In genomic region chr7:22343071-22343470, GRCh38 we compare ENCODE assay signal across 24 cellular contexts. TPM values are rescaled to one million over a fixed set of nuclear protein-coding genes. Genes with fewer than 3 reads are reported as not detected.
A peak's percentile ranks its signal among the peaks of the same experiment; 100 is the strongest.
DNase-seq lines count a peak whose midpoint lies in the region; ATAC-seq, FAIRE-seq and TF ChIP-seq lines count a peak whose summit lies in the region.
"Had no signal": no experiment of that assay in that cellular context is flagged by ENCODE, and none has a peak within 500 bp of the region (broad histone marks: within the 10 kb centered on the region; RNA-seq: fewer than 3 reads in every experiment).

No MANE protein-coding gene starts in this region.

- H4K8ac ChIP-seq in mesenchymal stem cell (ENCODE audit: low read length) = no peak overlapping the region

- H3K79me2 ChIP-seq in HepG2 (ENCODE audit: insufficient read depth, low read length) = peaks cover 99% of the 10 kb centered on the region

- no TSS peak for BruUV-seq in HepG2 (replicated peaks; lab: Mats Ljungman, UMichigan)

- H3K14ac ChIP-seq in mesenchymal stem cell (ENCODE audit: low read length in 2 of 2) = no peak overlapping the region

- no peak overlapping the region for H2AK5ac ChIP-seq in mesenchymal stem cell (ENCODE audit: low read length, severe bottlenecking)

- H3K4me1 ChIP-seq in liver (ENCODE audit: control insufficient read depth in 4 of 4, insufficient read depth in 4 of 4, low read length in 3 of 4) (peaks cover 5 to 41% (median 26%) of the 10 kb centered on the region in 4 donors), HepG2 (ENCODE audit: insufficient read depth, low read length) (peaks cover 95% of the 10 kb centered on the region), right lobe of liver (peaks cover 0 to 53% (median 2%) of the 10 kb centered on the region in 4 donors), mesenchymal stem cell (ENCODE audit: control insufficient read depth, insufficient read depth, low read depth, low read length) (no peaks in the 10 kb centered on the region)

- H2AFZ ChIP-seq in HepG2 (ENCODE audit: low read length) = no peak overlapping the region
- H2AFZ ChIP-seq in mesenchymal stem cell (ENCODE audit: low read depth, low read length) = no peak overlapping the region

- 91% methylated on average over 5 of the region's 5 CpGs for WGBS in liver
- 99% methylated on average over 5 of the region's 5 CpGs for WGBS in HepG2 (ENCODE audit: low lambda C conversion rate)
- 93% methylated on average over 2 of the region's 5 CpGs for WGBS in right lobe of liver (ENCODE audit: insufficient coverage, low coverage, low lambda C conversion rate, missing lambda C conversion rate)
- 100% methylated on average over 2 of the region's 5 CpGs for WGBS in mesenchymal stem cell

- H3K4me2 ChIP-seq in HepG2 (ENCODE audit: low read depth, low read length) = no peak overlapping the region
- H3K4me2 ChIP-seq in mesenchymal stem cell (ENCODE audit: low read length, poor library complexity, severe bottlenecking) = no peak overlapping the region
- H3K4me2 ChIP-seq: BLaER1 treated with 17β-estradiol and CSF1 and Interleukin-3, amounts not matched to agents 10 nM and 100 nM had no signal

- H3K79me1 ChIP-seq in mesenchymal stem cell (replicated peaks; ENCODE audit: low read length, poor library complexity, severe bottlenecking) = no peaks in the 10 kb centered on the region

- no peak overlapping the region for H2BK12ac ChIP-seq in mesenchymal stem cell (ENCODE audit: low read length in 2 of 2)

- no peak overlapping the region for H3K23ac ChIP-seq in mesenchymal stem cell (ENCODE audit: low read length in 2 of 2)

- POLR2A ChIA-PET in HepG2 (lab: Yijun Ruan, JAX) = no interaction called here

- no peak for TF ChIP-seq RAD21 in liver (IDR thresholded peaks at IDR 0.05)
- TF ChIP-seq RAD21 in HepG2 (CRISPR knock-in tag; IDR thresholded peaks at IDR 0.05) = no peak

- H3K36me3 ChIP-seq in liver (ENCODE audit: control insufficient read depth in 4 of 4, insufficient read depth in 3 of 4, low read depth in 1 of 4, low read length in 3 of 4) = no peaks in the 10 kb centered on the region
- peaks cover 6 to 25% of the 10 kb centered on the region in 2 experiments; a peak in 4 of 5 replicates for H3K36me3 ChIP-seq in HepG2 (replicated peaks in 1 of 2; ENCODE audit: control insufficient read depth in 1 of 2, insufficient read depth in 2 of 2, low read length in 2 of 2)
- no peaks in the 10 kb centered on the region for H3K36me3 ChIP-seq in right lobe of liver
- H3K36me3 ChIP-seq in mesenchymal stem cell (ENCODE audit: control insufficient read depth in 1 of 2, insufficient read depth in 2 of 2, low read depth in 1 of 2, low read length in 2 of 2) = no peaks in the 10 kb centered on the region

- peaks cover 47% of the 10 kb centered on the region for H4K20me1 ChIP-seq in HepG2 (ENCODE audit: insufficient read depth, low read length)

- TF ChIP-seq CTCF in liver (IDR thresholded peaks at IDR 0.05; ENCODE audit: low read depth, low read length, missing input control) (no peak), HepG2 (CRISPR knock-in tag; IDR thresholded peaks at IDR 0.05) (no peak), right lobe of liver (IDR thresholded peaks at IDR 0.05) (no peak)

- intact Hi-C loops in HepG2 (cut with micrococcal nuclease; ENCODE audit: unreplicated experiment) = no loop called here
- intact Hi-C loops in right lobe of liver (cut with DNase I) = no loop called here

- H2BK120ac ChIP-seq in mesenchymal stem cell (ENCODE audit: low read depth, low read length) = no peak overlapping the region

- no peak for FAIRE-seq in HepG2 (lab: Jason Lieb, UNC)
- FAIRE-seq: A204.1, G401.6, GM12892, H1 had no signal

- H3K18ac ChIP-seq in mesenchymal stem cell (ENCODE audit: low read depth in 1 of 2, low read length in 2 of 2) = no peak overlapping the region

- H3K27me3 ChIP-seq in liver (ENCODE audit: control insufficient read depth in 4 of 4, insufficient read depth in 4 of 4, low read length in 3 of 4) (no peaks in the 10 kb centered on the region), HepG2 (ENCODE audit: control insufficient read depth in 1 of 2, insufficient read depth in 2 of 2, low read length in 2 of 2) (no peaks in the 10 kb centered on the region), right lobe of liver (no peaks in the 10 kb centered on the region), mesenchymal stem cell (ENCODE audit: control insufficient read depth in 1 of 2, insufficient read depth in 1 of 2, low read length in 2 of 2) (peaks cover 0 to 3% of the 10 kb centered on the region in 2 experiments)
- H3K27me3 ChIP-seq: BE2C; BLaER1 treated with 17β-estradiol and CSF1 and Interleukin-3, amounts not matched to agents 10 nM and 100 nM had no signal

- H3K4me3 ChIP-seq in liver (ENCODE audit: low read depth in 1 of 3, low read length in 3 of 3) (no peak overlapping the region), HepG2 (replicated peaks in 1 of 3; ENCODE audit: insufficient read depth in 1 of 3, low read depth in 2 of 3, low read length in 3 of 3) (no peak overlapping the region), right lobe of liver (no peak overlapping the region), mesenchymal stem cell (ENCODE audit: insufficient read depth in 1 of 2, low read depth in 1 of 2, low read length in 2 of 2) (no peak overlapping the region)
- H3K4me3 ChIP-seq: BLaER1 treated with 17β-estradiol and CSF1 and Interleukin-3, amounts not matched to agents 10 nM and 100 nM had no signal

- no peak for TF ChIP-seq POLR2A in HepG2 (IDR thresholded peaks at IDR 0.05; ENCODE audit: insufficient read depth in 1 of 2, low read depth in 2 of 2, low read length in 2 of 2)
- no peak for TF ChIP-seq POLR2A in right lobe of liver (IDR thresholded peaks at IDR 0.05)

- in situ Hi-C loops in HepG2 (cut with HindIII; ENCODE audit: extremely low pct_ligation_motif_present, low pct_unique_long_range_greater_than_20kb) = no loop called here

- TF ChIP-seq EP300 in HepG2 (IDR thresholded peaks at IDR 0.05; ENCODE audit: low read depth in 2 of 2, low read length in 2 of 2) = no peak
- no peak for TF ChIP-seq EP300 in HepG2 (CRISPR knock-in tag; IDR thresholded peaks at IDR 0.05; ENCODE audit: borderline replicate concordance)

- H4K91ac ChIP-seq in mesenchymal stem cell (ENCODE audit: low read length) = no peak overlapping the region

- no peak overlapping the region for H2BK5ac ChIP-seq in mesenchymal stem cell (ENCODE audit: low read depth, low read length, poor library complexity, severe bottlenecking)

- CTCF ChIA-PET in HepG2 (lab: Yijun Ruan, JAX; ENCODE audit: low intra/inter-chr PET ratio, low total read pairs) = no interaction called here

- H3K4ac ChIP-seq in mesenchymal stem cell (ENCODE audit: low read depth in 1 of 2, low read length in 2 of 2) = no peak overlapping the region

- no peak for DNase-seq in HepG2 (ENCODE audit: low spot score)
- peak in 14 of 61 donors; percentile 7 to 82 (median 33) for DNase-seq in caudate nucleus (lab: John Stamatoyannopoulos, UW)
- no peak for DNase-seq in right lobe of liver
- DNase-seq in mesenchymal stem cell = no peak
- DNase-seq in NCI-H748 (lab: John Stamatoyannopoulos, UW; ENCODE audit: unreplicated experiment) = no peak
- DNase-seq in Kasumi-1 (lab: John Stamatoyannopoulos, UW) = no peak
- DNase-seq: AML-193; BE2C; Calu3; CD4-positive, alpha-beta T cell; COR-L47; DMS53; DMS79 treated with DMSO at 0.1 percent for 48 hours; H7 had no signal

- H3K9me3 ChIP-seq in liver (ENCODE audit: control insufficient read depth in 4 of 4, low read length in 3 of 4) (peaks cover 0 to 2% (median 0%) of the 10 kb centered on the region in 4 donors), HepG2 (ENCODE audit: low read length) (no peaks in the 10 kb centered on the region), right lobe of liver (no peaks in the 10 kb centered on the region), mesenchymal stem cell (ENCODE audit: control insufficient read depth, low read length) (no peaks in the 10 kb centered on the region)
- H3K9me3 ChIP-seq: BE2C had no signal

- ATAC-seq in HepG2 = no peak
- ATAC-seq in right lobe of liver = no peak
- ATAC-seq in HG03520 (IDR thresholded peaks at IDR 0.05; ENCODE audit: unreplicated experiment) = no peak
- ATAC-seq: HCT116 had no signal

- H3K27ac ChIP-seq in liver (ENCODE audit: low read depth in 1 of 2, low read length in 2 of 2) (peak overlapping the region; percentile 72 to 92), HepG2 (ENCODE audit: extremely low read length, insufficient read depth, low read length) (no peak overlapping the region), caudate nucleus (ENCODE audit: low read depth, low read length) (peak overlapping the region; percentile 40), right lobe of liver (peak overlapping the region in 2 of 3 donors; percentile 76 to 81), mesenchymal stem cell (ENCODE audit: low read length, poor library complexity, severe bottlenecking) (no peak overlapping the region)
- H3K27ac ChIP-seq: 22Rv1; BLaER1 treated with 17β-estradiol and CSF1 and Interleukin-3, amounts not matched to agents 10 nM and 100 nM had no signal

- no peak overlapping the region for H2BK15ac ChIP-seq in mesenchymal stem cell (ENCODE audit: low read depth, poor library complexity, severe bottlenecking)

- H3K9ac ChIP-seq in liver (ENCODE audit: low read depth in 1 of 2, low read length in 2 of 2) (no peak overlapping the region), HepG2 (ENCODE audit: insufficient read depth, low read depth, low read length) (no peak overlapping the region), mesenchymal stem cell (ENCODE audit: low read length) (no peak overlapping the region)
- H3K9ac ChIP-seq: BLaER1 treated with 17β-estradiol and CSF1 and Interleukin-3, amounts not matched to agents 10 nM and 100 nM had no signal

RNA-seq across cellular contexts. Expression of gene RAPGEF5, which starts 13.9 kb away (rescaled TPM):
- total RNA-seq in liver (10 to 100 TPM; 16.4 to 54.8 TPM), HepG2 (2016; rRNA removed; fragmentation: Illumina TruSeq; extraction: Trizol) (14.2 and 23.4 TPM in 2 replicates), right lobe of liver (10 to 100 TPM; 15.5 to 56.4 (median 27.1) TPM)
- polyA plus RNA-seq in liver (1 to 10 TPM; 7.1 to 9.5 TPM), HepG2 (2011; rRNA removed) (17.1 and 22.1 TPM in 2 replicates)
- 38.2 and 53.3 TPM in 2 replicates for total RNA-seq in HepG2 (2016; cell fraction: cytosol; rRNA removed; fragmentation: Illumina TruSeq; extraction: Trizol; ENCODE audit: low read depth)
- 13.2 and 22.4 TPM in 2 replicates for total RNA-seq in HepG2 (2016; cell fraction: insoluble cytoplasmic fraction; rRNA removed; fragmentation: Illumina TruSeq; extraction: Trizol)
- total RNA-seq in HepG2 (2016; cell fraction: membrane; rRNA removed; fragmentation: Illumina TruSeq; extraction: Trizol) = 12.4 and 13.4 TPM in 2 replicates
- total RNA-seq in HepG2 (2016; cell fraction: nucleus; rRNA removed; fragmentation: Illumina TruSeq; extraction: Trizol) = 71.0 and 73.9 TPM in 2 replicates
- polyA plus RNA-seq in HepG2 (2011; cell fraction: cytosol; rRNA removed) = 5.9 and 10.7 TPM in 2 replicates
- polyA plus RNA-seq in HepG2 (2011; cell fraction: nucleus; rRNA removed) = 46.0 and 51.6 TPM in 2 replicates
- polyA plus RNA-seq in HepG2 (2012) = 17.5 and 19.8 TPM in 2 replicates
- polyA plus RNA-seq in HepG2 (2016; cell fraction: cytosol; fragmentation: Illumina TruSeq; extraction: Trizol; ENCODE audit: low read depth) = 0.33 and 0.40 TPM in 2 replicates
- polyA plus RNA-seq in HepG2 (2016; cell fraction: insoluble cytoplasmic fraction; fragmentation: Illumina TruSeq; extraction: Trizol; ENCODE audit: low read depth) = 6.6 and 6.7 TPM in 2 replicates
- 1.1 and 1.5 TPM in 2 replicates for polyA plus RNA-seq in HepG2 (2016; cell fraction: membrane; fragmentation: Illumina TruSeq; extraction: Trizol; ENCODE audit: low read depth)
- 16.3 and 19.9 TPM in 2 replicates for polyA plus RNA-seq in HepG2 (2016; cell fraction: nucleus; fragmentation: Illumina TruSeq; extraction: Trizol; ENCODE audit: insufficient read depth, low read depth)
- 0.12 and 96.5 TPM in 2 replicates for polyA minus RNA-seq in HepG2 (2011; rRNA and poly(A)+ RNA removed; ENCODE audit: low replicate concordance)
- 28.1 and 39.1 TPM in 2 replicates for polyA minus RNA-seq in HepG2 (2011; cell fraction: cytosol; rRNA and poly(A)+ RNA removed)
- 471 and 523 TPM in 2 replicates for polyA minus RNA-seq in HepG2 (2011; cell fraction: nucleus; rRNA and poly(A)+ RNA removed)
- 3.1 TPM for polyA plus RNA-seq in mesenchymal stem cell (2013, experiment 1 of 2)
- polyA plus RNA-seq in mesenchymal stem cell (2013, experiment 2 of 2) = 2.8 TPM
- polyA plus RNA-seq: CD14-positive monocyte had no signal

Comparison
In these comparisons a context has a peak if more than half of its experiments do, and no peak if none do; other contexts are left out.
1. H3K27ac ChIP-seq: peak in liver (2 of 2), caudate nucleus (single experiment) and right lobe of liver (2 of 3); none in HepG2 (single experiment) and mesenchymal stem cell (single experiment).